In the genomic region with DNA sequence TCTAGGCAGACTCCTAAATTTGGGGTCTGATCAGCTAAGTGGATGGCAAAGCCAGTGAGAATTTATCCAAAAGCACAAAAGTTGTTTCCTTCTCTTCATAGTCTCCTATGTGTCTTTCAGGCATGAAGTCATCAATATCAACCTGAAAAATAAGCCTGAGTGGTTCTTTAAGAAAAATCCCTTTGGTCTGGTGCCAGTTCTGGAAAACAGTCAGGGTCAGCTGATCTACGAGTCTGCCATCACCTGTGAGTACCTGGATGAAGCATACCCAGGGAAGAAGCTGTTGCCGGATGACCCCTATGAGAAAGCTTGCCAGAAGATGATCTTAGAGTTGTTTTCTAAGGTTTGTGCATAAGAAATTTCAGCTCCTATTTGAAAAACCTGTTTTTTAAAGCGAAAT, we compare ENCODE assay signal across 13 cellular contexts. TPM values are rescaled to one million over a fixed set of nuclear protein-coding genes. Genes with fewer than 3 reads are reported as not detected.
DNase-seq lines count a peak whose midpoint lies in the region; ATAC-seq and TF ChIP-seq lines count a peak whose summit lies in the region.
"Had no signal": no experiment of that assay in that cellular context is flagged by ENCODE, and none has a peak within 500 bp of the region (broad histone marks: within the 10 kb centered on the region; RNA-seq: fewer than 3 reads in every experiment).

No MANE protein-coding gene starts in this region.

- H3K4me3 ChIP-seq in cardiac muscle cell (no peak overlapping the region), brain microvascular endothelial cell (ENCODE audit: low read depth, low read length) (no peak overlapping the region), liver (ENCODE audit: low read depth in 1 of 3, low read length in 3 of 3) (no peak overlapping the region), transverse colon (no peak overlapping the region), PC-3 (ENCODE audit: low read length) (no peak overlapping the region)
- H3K4me3 ChIP-seq: thoracic aorta had no signal

- no peak for TF ChIP-seq CTCF in cardiac muscle cell (IDR thresholded peaks at IDR 0.05; ENCODE audit: low read depth, low read length)
- no peak for TF ChIP-seq CTCF in brain microvascular endothelial cell (IDR thresholded peaks at IDR 0.05; ENCODE audit: low read depth, low read length, missing control alignments)
- no peak for TF ChIP-seq CTCF in liver (IDR thresholded peaks at IDR 0.05; ENCODE audit: low read depth, low read length, missing input control)
- no peak for TF ChIP-seq CTCF in transverse colon (IDR thresholded peaks at IDR 0.05)
- no peak for TF ChIP-seq CTCF in PC-3 (conservative IDR thresholded peaks at IDR 0.05; ENCODE audit: low read depth, low read length)

- no peak for ATAC-seq in Right ventricle myocardium superior (ENCODE audit: poor library complexity)
- ATAC-seq in HG03520 (IDR thresholded peaks at IDR 0.05; ENCODE audit: unreplicated experiment), result no peak
- ATAC-seq in PC-3, result no peak
- ATAC-seq: left lobe of liver had no signal

- H3K9me3 ChIP-seq in cardiac muscle cell (ENCODE audit: low read depth) (no peaks in the 10 kb centered on the region), liver (ENCODE audit: control insufficient read depth in 4 of 4, low read length in 3 of 4) (no peaks in the 10 kb centered on the region), transverse colon (no peaks in the 10 kb centered on the region), PC-3 (ENCODE audit: low read length) (no peaks in the 10 kb centered on the region)
- H3K9me3 ChIP-seq: thoracic aorta had no signal

- H3K27ac ChIP-seq in cardiac muscle cell (peak overlapping the region; percentile 20), brain microvascular endothelial cell (peak overlapping the region; percentile 76), liver (ENCODE audit: low read depth in 1 of 2, low read length in 2 of 2) (peak overlapping the region; percentile 99 to 100), transverse colon (peak overlapping the region; percentile 14 to 67 (median 35)), PC-3 (ENCODE audit: low read length) (no peak overlapping the region)

- H4K20me1 ChIP-seq in PC-3 (ENCODE audit: low read length), result 0 out of 2 replicates have a peak, but pooled peaks cover 4% of the 10 kb centered on the region

- H3K9ac ChIP-seq in liver (ENCODE audit: low read depth in 1 of 2, low read length in 2 of 2), result no peak overlapping the region
- H3K9ac ChIP-seq in PC-3 (ENCODE audit: low read length), result no peak overlapping the region

- intact Hi-C loops in Right ventricle myocardium superior (cut with DNase I), result no loop called here
- intact Hi-C loops in transverse colon (cut with DNase I; ENCODE audit: low total_unique reads), result no loop called here
- intact Hi-C loops in PC-3 (cut with micrococcal nuclease), result no loop called here

- H3K36me3 ChIP-seq in cardiac muscle cell (peaks cover 25% of the 10 kb centered on the region), brain microvascular endothelial cell (replicated peaks) (peaks cover 64% of the 10 kb centered on the region), liver (ENCODE audit: control insufficient read depth in 4 of 4, insufficient read depth in 3 of 4, low read depth in 1 of 4, low read length in 3 of 4) (peaks cover 2 to 42% (median 32%) of the 10 kb centered on the region in 4 donors), transverse colon (peaks cover 0 to 43% (median 20%) of the 10 kb centered on the region in 4 donors), PC-3 (ENCODE audit: low read depth, low read length) (peaks cover 27% of the 10 kb centered on the region)

- in situ Hi-C loops in brain microvascular endothelial cell (cut with HindIII; ENCODE audit: low pct_ligation_motif_present, low sequenced_read_pairs), result no loop called here
- in situ Hi-C loops in transverse colon (cut with MboI; ENCODE audit: low pct_ligation_motif_present in 1 of 4, low pct_unique_long_range_greater_than_20kb in 1 of 4, low sequenced_read_pairs in 3 of 4), result no loop called here

- CTCF ChIA-PET in PC-3 (lab: Charles Lee), result no interaction called here

- POLR2A ChIA-PET in PC-3 (lab: Charles Lee; ENCODE audit: unreplicated experiment), result interaction anchor here (0.7 kb wide), 1 partner anchor 914 kb away, joined by 5 read pairs; no protein-coding TSS in a partner anchor

- TF ChIP-seq POLR2A in transverse colon (IDR thresholded peaks at IDR 0.05), result no peak

- H3K79me2 ChIP-seq in PC-3 (ENCODE audit: low read length), result peaks cover 96% of the 10 kb centered on the region

- no peak overlapping the region for H3K4me2 ChIP-seq in PC-3 (ENCODE audit: low read length)

- no peak overlapping the region for H2AFZ ChIP-seq in PC-3 (ENCODE audit: low read length)

- no peak for TF ChIP-seq RAD21 in liver (IDR thresholded peaks at IDR 0.05)

- H3K9me2 ChIP-seq in PC-3 (replicated peaks; ENCODE audit: low read length), result no peaks in the 10 kb centered on the region

- H3K4me1 ChIP-seq in cardiac muscle cell (ENCODE audit: low read depth), result peaks cover 28% of the 10 kb centered on the region
- H3K4me1 ChIP-seq in liver (ENCODE audit: control insufficient read depth in 4 of 4, insufficient read depth in 4 of 4, low read length in 3 of 4), result peaks cover 3 to 78% (median 65%) of the 10 kb centered on the region in 4 donors
- peaks cover 6 to 60% (median 19%) of the 10 kb centered on the region in 4 donors for H3K4me1 ChIP-seq in transverse colon
- H3K4me1 ChIP-seq in PC-3 (ENCODE audit: insufficient read depth, low read length), result peaks cover 34% of the 10 kb centered on the region

- DNase-seq in cardiac muscle cell (ENCODE audit: low read depth in 1 of 2, low spot score in 1 of 2) (no peak), Right ventricle myocardium superior (no peak), brain microvascular endothelial cell (no peak), transverse colon (no peak), AG20443 (ENCODE audit: low spot score) (no peak), PC-3 (no peak)
- DNase-seq: activated CD8-positive, alpha-beta memory T cell treated with anti-CD3 and anti-CD28 coated beads for 24 hours; NCI-H1105 treated with DMSO at 0.1 percent for 48 hours; NCI-H748 treated with DMSO at 0.1 percent for 48 hours had no signal

- 73% methylated on average over 3 of the region's 3 CpGs for WGBS in liver
- WGBS in transverse colon (ENCODE audit: low coverage in 1 of 2), 2 donors, result 93% methylated on average over 3 of the region's 3 CpGs

- H3K27me3 ChIP-seq in cardiac muscle cell (no peaks in the 10 kb centered on the region), brain microvascular endothelial cell (replicated peaks) (no peaks in the 10 kb centered on the region), liver (ENCODE audit: control insufficient read depth in 4 of 4, insufficient read depth in 4 of 4, low read length in 3 of 4) (no peaks in the 10 kb centered on the region), transverse colon (no peaks in the 10 kb centered on the region), PC-3 (ENCODE audit: low read length) (no peaks in the 10 kb centered on the region)

- H3F3A ChIP-seq in PC-3 (ENCODE audit: low read length, unreplicated experiment), result peaks cover 5% of the 10 kb centered on the region

- no TSS peak for BruUV-seq in PC-3 (replicated peaks; lab: Mats Ljungman, UMichigan)

- no peak for TF ChIP-seq EP300 in transverse colon (IDR thresholded peaks at IDR 0.05; ENCODE audit: low read depth)

TF ChIP-seq in liver, 16 proteins besides CTCF, POLR2A, EP300 and RAD21 (continues in another document):
- TF ChIP-seq FOXA2 (IDR thresholded peaks at IDR 0.05) (no peak), HNF4A (conservative IDR thresholded peaks at IDR 0.05) (no peak), RXRA (IDR thresholded peaks at IDR 0.05) (no peak), YY1 (IDR thresholded peaks at IDR 0.05) (no peak), EGR1 (IDR thresholded peaks at IDR 0.05; ENCODE audit: low read depth in 2 of 2) (no peak)
- TF ChIP-seq, protein P1, sequence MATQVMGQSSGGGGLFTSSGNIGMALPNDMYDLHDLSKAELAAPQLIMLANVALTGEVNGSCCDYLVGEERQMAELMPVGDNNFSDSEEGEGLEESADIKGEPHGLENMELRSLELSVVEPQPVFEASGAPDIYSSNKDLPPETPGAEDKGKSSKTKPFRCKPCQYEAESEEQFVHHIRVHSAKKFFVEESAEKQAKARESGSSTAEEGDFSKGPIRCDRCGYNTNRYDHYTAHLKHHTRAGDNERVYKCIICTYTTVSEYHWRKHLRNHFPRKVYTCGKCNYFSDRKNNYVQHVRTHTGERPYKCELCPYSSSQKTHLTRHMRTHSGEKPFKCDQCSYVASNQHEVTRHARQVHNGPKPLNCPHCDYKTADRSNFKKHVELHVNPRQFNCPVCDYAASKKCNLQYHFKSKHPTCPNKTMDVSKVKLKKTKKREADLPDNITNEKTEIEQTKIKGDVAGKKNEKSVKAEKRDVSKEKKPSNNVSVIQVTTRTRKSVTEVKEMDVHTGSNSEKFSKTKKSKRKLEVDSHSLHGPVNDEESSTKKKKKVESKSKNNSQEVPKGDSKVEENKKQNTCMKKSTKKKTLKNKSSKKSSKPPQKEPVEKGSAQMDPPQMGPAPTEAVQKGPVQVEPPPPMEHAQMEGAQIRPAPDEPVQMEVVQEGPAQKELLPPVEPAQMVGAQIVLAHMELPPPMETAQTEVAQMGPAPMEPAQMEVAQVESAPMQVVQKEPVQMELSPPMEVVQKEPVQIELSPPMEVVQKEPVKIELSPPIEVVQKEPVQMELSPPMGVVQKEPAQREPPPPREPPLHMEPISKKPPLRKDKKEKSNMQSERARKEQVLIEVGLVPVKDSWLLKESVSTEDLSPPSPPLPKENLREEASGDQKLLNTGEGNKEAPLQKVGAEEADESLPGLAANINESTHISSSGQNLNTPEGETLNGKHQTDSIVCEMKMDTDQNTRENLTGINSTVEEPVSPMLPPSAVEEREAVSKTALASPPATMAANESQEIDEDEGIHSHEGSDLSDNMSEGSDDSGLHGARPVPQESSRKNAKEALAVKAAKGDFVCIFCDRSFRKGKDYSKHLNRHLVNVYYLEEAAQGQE (IDR thresholded peaks at IDR 0.05), result no peak

RNA-seq across cellular contexts. Expression of gene GSTO1, which starts 4.8 kb away (rescaled TPM):
- 80.5 and 111 TPM in 2 replicates for total RNA-seq in cardiac muscle cell
- 245 and 260 TPM in 2 replicates for polyA plus RNA-seq in cardiac muscle cell
- 173 TPM for total RNA-seq in Right ventricle myocardium superior
- 100 to 1,000 TPM; 137 to 156 TPM for total RNA-seq in liver
- polyA plus RNA-seq in liver, result 100 to 1,000 TPM; 266 to 349 TPM
- total RNA-seq in transverse colon, result 10 to 100 TPM; 21.3 to 66.2 (median 45.9) TPM
- 38.2 and 46.0 TPM in 2 replicates for total RNA-seq in PC-3 (2014; rRNA removed)

RNA-seq across cellular contexts. Expression of gene GSTO2, which starts 9.5 kb away (rescaled TPM):
- total RNA-seq in cardiac muscle cell (1.7 and 2.2 TPM in 2 replicates), Right ventricle myocardium superior (1.0 TPM), liver (1 to 10 TPM; 1.0 to 4.6 TPM), transverse colon (10 to 100 TPM in 2 of 4 donors, 1 to 10 TPM in 2; 1.9 to 17.1 (median 10.6) TPM), PC-3 (2014; rRNA removed) (8.1 and 13.8 TPM in 2 replicates)
- polyA plus RNA-seq in cardiac muscle cell (3.0 and 5.1 TPM in 2 replicates), liver (1 to 10 TPM; 1.6 to 1.8 TPM)

RNA-seq across cellular contexts. Expression of gene CFAP43, which starts 27.3 kb away (rescaled TPM):
- 0.36 and 2.0 TPM in 2 replicates for total RNA-seq in cardiac muscle cell
- polyA plus RNA-seq in cardiac muscle cell, result 0.67 and 1.9 TPM in 2 replicates
- total RNA-seq in Right ventricle myocardium superior, result not detected
- total RNA-seq in liver, result under 1 TPM; 0.17 to 0.33 TPM
- under 1 TPM; 0.10 to 0.13 TPM for polyA plus RNA-seq in liver
- total RNA-seq in transverse colon, result under 1 TPM in 3 of 4 donors, not detected in 1; 0.16 to 1.00 (median 0.68) TPM
- total RNA-seq in PC-3 (2014; rRNA removed), result 0.17 and 0.44 TPM in 2 replicates
